In the genomic region with DNA sequence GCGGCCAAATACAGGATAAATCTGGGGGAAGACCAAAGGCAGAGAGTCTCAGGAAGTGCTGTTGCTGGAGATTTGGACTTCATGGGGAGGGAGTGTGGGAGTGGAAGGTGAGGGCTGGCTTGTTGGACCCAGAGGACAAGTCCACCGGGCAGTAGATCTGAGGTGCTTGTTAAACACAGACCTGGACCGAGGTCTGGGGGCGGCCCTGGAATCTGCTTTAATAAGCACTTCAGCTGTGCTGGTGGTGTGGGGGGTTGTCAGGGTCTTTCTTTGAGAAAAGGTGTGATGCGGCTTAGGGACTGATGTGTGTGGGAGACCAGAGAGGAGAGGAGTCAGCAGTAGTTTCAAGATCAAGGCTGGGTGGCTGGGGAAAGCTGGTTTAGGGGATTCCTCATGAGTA, we compare ENCODE assay signal across 15 cellular contexts. TPM values are rescaled to one million over a fixed set of nuclear protein-coding genes. Genes with fewer than 3 reads are reported as not detected.
DNase-seq lines count a peak whose midpoint lies in the region; TF ChIP-seq lines count a peak whose summit lies in the region.
"Had no signal": no experiment of that assay in that cellular context is flagged by ENCODE, and none has a peak within 500 bp of the region (broad histone marks: within the 10 kb centered on the region; RNA-seq: fewer than 3 reads in every experiment).

No MANE protein-coding gene starts in this region.

- H4K20me1 ChIP-seq in osteoblast (ENCODE audit: insufficient read depth, low read length), result peaks cover 28% of the 10 kb centered on the region

- H3K27me3 ChIP-seq in breast epithelium (no peaks in the 10 kb centered on the region), osteoblast (ENCODE audit: insufficient read depth, low read length) (no peaks in the 10 kb centered on the region)

- no peak overlapping the region for H3K4me3 ChIP-seq in breast epithelium
- no peak overlapping the region for H3K4me3 ChIP-seq in HEK293 (ENCODE audit: low read depth, low read length)
- no peak overlapping the region for H3K4me3 ChIP-seq in osteoblast (ENCODE audit: insufficient read depth, low read length)

- POLR2A ChIA-PET in MCF 10A (lab: Yijun Ruan, JAX), result no interaction called here
- POLR2A ChIA-PET in HEK293 (lab: Yijun Ruan, JAX), result no interaction called here

- H3K36me3 ChIP-seq in breast epithelium, result peaks cover 8% of the 10 kb centered on the region
- peaks cover 58 to 81% of the 10 kb centered on the region in 2 experiments for H3K36me3 ChIP-seq in HEK293 (ENCODE audit: control insufficient read depth in 2 of 2, insufficient read depth in 1 of 2, low read length in 2 of 2)
- peaks cover 64% of the 10 kb centered on the region for H3K36me3 ChIP-seq in osteoblast (ENCODE audit: insufficient read depth, low read length)

- H3K9me3 Mint-ChIP-seq in MCF 10A (ENCODE audit: unreplicated experiment) (no peaks in the 10 kb centered on the region), chondrocyte (ENCODE audit: low read depth) (no peaks in the 10 kb centered on the region)
- H3K9me3 Mint-ChIP-seq: CD4-positive, alpha-beta memory T cell had no signal

- H3K27me3 Mint-ChIP-seq in MCF 10A (ENCODE audit: insufficient read depth, unreplicated experiment) (no peaks in the 10 kb centered on the region), chondrocyte (ENCODE audit: low read depth) (no peaks in the 10 kb centered on the region)
- H3K27me3 Mint-ChIP-seq: B cell; CD4-positive, alpha-beta memory T cell had no signal

- H3K4me1 ChIP-seq in breast epithelium (peaks cover 0 to 9% of the 10 kb centered on the region in 2 donors), HEK293 (ENCODE audit: control insufficient read depth, insufficient read depth, low read length) (peaks cover 5% of the 10 kb centered on the region), osteoblast (ENCODE audit: insufficient read depth, low read length) (peaks cover 9% of the 10 kb centered on the region)

- no peak overlapping the region for H2AFZ ChIP-seq in osteoblast (ENCODE audit: low read length)

- TF ChIP-seq CTCF in MCF 10A (IDR thresholded peaks at IDR 0.05; ENCODE audit: unreplicated experiment) (no peak), breast epithelium (IDR thresholded peaks at IDR 0.05) (no peak), HEK293 (tag by site-specific recombination; IDR thresholded peaks at IDR 0.05) (no peak), chondrocyte (IDR thresholded peaks at IDR 0.05) (no peak), osteoblast (IDR thresholded peaks at IDR 0.05; ENCODE audit: extremely low read depth, low read depth, low read length) (no peak)

- H3K4me3 Mint-ChIP-seq in MCF 10A (ENCODE audit: unreplicated experiment) (no peak overlapping the region), chondrocyte (ENCODE audit: unreplicated experiment) (no peak overlapping the region)
- H3K4me3 Mint-ChIP-seq: B cell had no signal

- peaks cover 53% of the 10 kb centered on the region for H3K79me2 ChIP-seq in osteoblast (ENCODE audit: insufficient read depth, low read length)

- BruUV-seq in MCF 10A (replicated peaks; lab: Mats Ljungman, UMichigan), result no TSS peak

- intact Hi-C loops in MCF 10A (cut with micrococcal nuclease), result no loop called here
- intact Hi-C loops in breast epithelium (cut with DNase I; ENCODE audit: low total_unique reads), result no loop called here

- H3K4me2 ChIP-seq in osteoblast (ENCODE audit: insufficient read depth, low read length), result no peak overlapping the region

- H3K27ac ChIP-seq in breast epithelium (no peak overlapping the region), HEK293 (ENCODE audit: extremely low read depth, low read depth, low read length) (no peak overlapping the region), osteoblast (ENCODE audit: low read depth, low read length) (no peak overlapping the region)

- CTCF ChIA-PET in MCF 10A (lab: Yijun Ruan, JAX), result interaction anchor here (0.6 to 2.7 kb wide), 3 partner anchors 16 to 203 kb away, joined by 3 to 13 read pairs (median 5); no protein-coding TSS in a partner anchor
- CTCF ChIA-PET in HEK293 (lab: Yijun Ruan, JAX), result interaction anchor here (1.5 kb wide), 1 partner anchor 16 kb away, joined by 3 read pairs; no protein-coding TSS in a partner anchor

- peaks cover 14% of the 10 kb centered on the region for H3K4me1 Mint-ChIP-seq in MCF 10A (ENCODE audit: insufficient read depth, unreplicated experiment)
- peaks cover 12% of the 10 kb centered on the region for H3K4me1 Mint-ChIP-seq in chondrocyte (ENCODE audit: low read depth)

- H3K36me3 Mint-ChIP-seq in MCF 10A (ENCODE audit: insufficient read depth, unreplicated experiment), result peaks cover 76% of the 10 kb centered on the region
- H3K36me3 Mint-ChIP-seq in chondrocyte (ENCODE audit: low read depth), result peaks cover 26% of the 10 kb centered on the region

- DNase-seq in MCF 10A (ENCODE audit: unreplicated experiment), result no peak
- DNase-seq in breast epithelium (ENCODE audit: low spot score in 2 of 2), result no peak
- DNase-seq in chondrocyte (ENCODE audit: low spot score), result peak; percentile 60
- DNase-seq in osteoblast (ENCODE audit: insufficient read length, low spot score, missing footprints), result peak; percentile 44
- no peak for DNase-seq in NCI-H2029 treated with DMSO at 0.1 percent for 48 hours (lab: John Stamatoyannopoulos, UW)
- DNase-seq in DMS153 (lab: John Stamatoyannopoulos, UW), result no peak
- no peak for DNase-seq in germinal center (ENCODE audit: low spot score)
- DNase-seq: C1 segment of cervical spinal cord; CD4-positive, alpha-beta memory T cell; COR-L47; DND-41; GDM1; HCEC 1CT had no signal

- no peak for TF ChIP-seq POLR2A in breast epithelium (IDR thresholded peaks at IDR 0.05)

- no peaks in the 10 kb centered on the region for H3K9me3 ChIP-seq in breast epithelium
- H3K9me3 ChIP-seq in HEK293 (ENCODE audit: control insufficient read depth, insufficient read depth, low read depth, low read length), result no peaks in the 10 kb centered on the region
- no peaks in the 10 kb centered on the region for H3K9me3 ChIP-seq in osteoblast (ENCODE audit: low read depth, low read length)

- peak overlapping the region; percentile 81 for H3K27ac Mint-ChIP-seq in MCF 10A (ENCODE audit: low read depth, unreplicated experiment)
- peak overlapping the region; percentile 37 for H3K27ac Mint-ChIP-seq in chondrocyte (ENCODE audit: unreplicated experiment)
- H3K27ac Mint-ChIP-seq: B cell had no signal

TF ChIP-seq in HEK293, 187 proteins besides CTCF, POLR2A, EP300 and RAD21:
- TF ChIP-seq ZNF785 (tag by site-specific recombination; IDR thresholded peaks at IDR 0.05) (no peak), ZNF792 (tag by site-specific recombination; IDR thresholded peaks at IDR 0.05) (no peak), ZNF23 (tag by site-specific recombination; IDR thresholded peaks at IDR 0.05; ENCODE audit: borderline replicate concordance) (no peak), YY2 (tag by site-specific recombination; IDR thresholded peaks at IDR 0.05) (no peak), ZBTB20 (tag by site-specific recombination; IDR thresholded peaks at IDR 0.05) (peak; percentile 74), EGR2 (tag by site-specific recombination; IDR thresholded peaks at IDR 0.05; ENCODE audit: low read depth) (peak; percentile 69), ZNF677 (tag by site-specific recombination; IDR thresholded peaks at IDR 0.05) (no peak), ZNF433 (tag by site-specific recombination; IDR thresholded peaks at IDR 0.05; ENCODE audit: low read depth) (no peak)
- TF ChIP-seq, protein P1, sequence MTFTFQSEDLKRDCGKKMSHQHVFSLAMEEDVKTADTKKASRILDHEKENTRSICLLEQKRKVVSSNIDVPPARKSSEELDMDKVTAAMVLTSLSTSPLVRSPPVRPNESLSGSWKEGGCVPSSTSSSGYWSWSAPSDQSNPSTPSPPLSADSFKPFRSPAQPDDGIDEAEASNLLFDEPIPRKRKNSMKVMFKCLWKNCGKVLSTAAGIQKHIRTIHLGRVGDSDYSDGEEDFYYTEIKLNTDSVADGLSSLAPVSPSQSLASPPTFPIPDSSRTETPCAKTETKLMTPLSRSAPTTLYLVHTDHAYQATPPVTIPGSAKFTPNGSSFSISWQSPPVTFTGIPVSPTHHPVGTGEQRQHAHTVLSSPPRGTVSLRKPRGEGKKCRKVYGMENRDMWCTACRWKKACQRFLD (tag by site-specific recombination; IDR thresholded peaks at IDR 0.05), result no peak

RNA-seq across cellular contexts. Expression of a gene that starts 4.4 kb away (rescaled TPM):
- 46.6 and 48.7 TPM in 2 replicates for total RNA-seq in MCF 10A (2022)
- total RNA-seq in breast epithelium, result 10 to 100 TPM; 25.4 to 40.6 (median 37.6) TPM
- total RNA-seq in chondrocyte, result 26.5 to 39.2 TPM (median 27.3 TPM) in 3 replicates
- 18.9 and 22.1 TPM in 2 replicates for total RNA-seq in osteoblast

RNA-seq across cellular contexts. Expression of a gene that starts 43.3 kb away (rescaled TPM):
- total RNA-seq in MCF 10A (2022) (12.7 and 19.9 TPM in 2 replicates), breast epithelium (under 1 TPM in 2 of 3 donors, not detected in 1; 0.29 to 0.48 TPM), chondrocyte (7.2 to 8.2 TPM (median 7.3 TPM) in 3 replicates), osteoblast (1.8 and 2.1 TPM in 2 replicates)

Comparison
In these comparisons a context has a peak if more than half of its experiments do, and no peak if none do; other contexts are left out.
1. DNase-seq: peak in chondrocyte (single experiment) and osteoblast (single experiment); none in MCF 10A (single experiment), breast epithelium (0 of 2), NCI-H2029 treated with DMSO at 0.1 percent for 48 hours (single experiment), DMS153 (single experiment) and germinal center (single experiment).